In the genomic region with DNA sequence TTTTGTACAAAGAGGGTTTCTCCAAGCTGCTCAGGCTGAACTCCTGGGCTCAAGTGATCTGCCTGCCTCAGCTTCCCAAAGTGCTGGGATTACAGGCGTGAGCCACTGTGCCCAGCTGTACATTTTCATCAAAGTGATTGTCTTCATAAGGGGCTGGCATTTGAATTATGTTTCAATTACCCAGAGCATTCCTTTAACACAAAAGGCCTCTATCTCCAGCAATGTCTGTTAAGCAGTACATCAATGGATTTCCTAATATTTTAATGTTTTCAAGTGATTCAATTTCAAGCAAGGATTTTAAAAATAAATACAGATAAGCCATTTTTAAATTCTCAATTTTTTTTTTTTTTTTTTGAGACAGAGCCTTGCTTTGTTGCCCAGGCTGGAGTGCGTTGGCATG, we compare ENCODE assay signal across 31 cellular contexts. TPM values are rescaled to one million over a fixed set of nuclear protein-coding genes. Genes with fewer than 3 reads are reported as not detected.
DNase-seq lines count a peak whose midpoint lies in the region; FAIRE-seq and TF ChIP-seq lines count a peak whose summit lies in the region.
"Had no signal": no experiment of that assay in that cellular context is flagged by ENCODE, and none has a peak within 500 bp of the region (broad histone marks: within the 10 kb centered on the region; RNA-seq: fewer than 3 reads in every experiment).

No MANE protein-coding gene starts in this region.

- peaks cover 4% of the 10 kb centered on the region for H3K9me3 Mint-ChIP-seq in activated T-cell treated with anti-CD3 and anti-CD28 coated beads, Interleukin-2, amount 50 U/mL, for 24 hours
- peaks cover 8% of the 10 kb centered on the region for H3K9me3 Mint-ChIP-seq in activated T-helper 2 cell treated with anti-CD3 and anti-CD28 coated beads, Interferon-gamma antibody, Interleukin-2, Interleukin-4, amounts not matched to agents 10 μg/mL and 5 μg/mL and 100 μg/mL, durations not matched to agents 14 hours and 24 hours and 36 hours
- H3K9me3 Mint-ChIP-seq in nephron progenitor cell: peaks cover 4% of the 10 kb centered on the region
- H3K9me3 Mint-ChIP-seq: activated naive CD8-positive, alpha-beta T cell treated with anti-CD3 and anti-CD28 coated beads, Interleukin-2, amount 10 ng/mL, durations not matched to agents 7 days and 5 days; activated T-cell treated with anti-CD3 and anti-CD28 coated beads, Interleukin-2, amount 50 U/mL, for 4 hours; CD8-positive, alpha-beta T cell had no signal

- no peaks in the 10 kb centered on the region for H3K27me3 Mint-ChIP-seq in activated T-cell treated with anti-CD3 and anti-CD28 coated beads, Interleukin-2, amount 50 U/mL, for 24 hours
- no peaks in the 10 kb centered on the region for H3K27me3 Mint-ChIP-seq in activated T-helper 2 cell treated with anti-CD3 and anti-CD28 coated beads, Interferon-gamma antibody, Interleukin-2, Interleukin-4, amounts not matched to agents 10 μg/mL and 5 μg/mL and 100 μg/mL, durations not matched to agents 14 hours and 24 hours and 36 hours (ENCODE audit: low read depth)
- H3K27me3 Mint-ChIP-seq in nephron progenitor cell (ENCODE audit: low read depth, poor library complexity): no peaks in the 10 kb centered on the region
- H3K27me3 Mint-ChIP-seq: activated naive CD8-positive, alpha-beta T cell treated with anti-CD3 and anti-CD28 coated beads, Interleukin-2, amount 10 ng/mL, durations not matched to agents 7 days and 5 days; naive thymus-derived CD4-positive, alpha-beta T cell had no signal

- no peaks in the 10 kb centered on the region for H3K27me3 ChIP-seq in HAP-1 (ENCODE audit: low read depth)
- H3K27me3 ChIP-seq: heart right ventricle, transverse colon had no signal

- peaks cover 5% of the 10 kb centered on the region for H3K36me3 ChIP-seq in HAP-1 (replicated peaks)

- no peaks in the 10 kb centered on the region for H3K9me3 ChIP-seq in HAP-1
- H3K9me3 ChIP-seq: heart right ventricle, transverse colon had no signal

- FAIRE-seq in frontal cortex (lab: Jason Lieb, UNC): no peak
- FAIRE-seq: A204.1, GM12892, kidney had no signal

- peaks cover 68% of the 10 kb centered on the region for H3K36me3 Mint-ChIP-seq in activated T-cell treated with anti-CD3 and anti-CD28 coated beads, Interleukin-2, amount 50 U/mL, for 24 hours (ENCODE audit: low read depth)
- peaks cover 64% of the 10 kb centered on the region for H3K36me3 Mint-ChIP-seq in activated T-helper 2 cell treated with anti-CD3 and anti-CD28 coated beads, Interferon-gamma antibody, Interleukin-2, Interleukin-4, amounts not matched to agents 10 μg/mL and 5 μg/mL and 100 μg/mL, durations not matched to agents 14 hours and 24 hours and 36 hours (ENCODE audit: low read depth)
- H3K36me3 Mint-ChIP-seq in nephron progenitor cell (ENCODE audit: low read depth): peaks cover 53% of the 10 kb centered on the region

- H3K4me1 Mint-ChIP-seq in activated T-cell treated with anti-CD3 and anti-CD28 coated beads, Interleukin-2, amount 50 U/mL, for 24 hours (ENCODE audit: low read depth): peaks cover 16% of the 10 kb centered on the region
- H3K4me1 Mint-ChIP-seq in activated T-helper 2 cell treated with anti-CD3 and anti-CD28 coated beads, Interferon-gamma antibody, Interleukin-2, Interleukin-4, amounts not matched to agents 10 μg/mL and 5 μg/mL and 100 μg/mL, durations not matched to agents 14 hours and 24 hours and 36 hours (ENCODE audit: low read depth): peaks cover 10% of the 10 kb centered on the region
- H3K4me1 Mint-ChIP-seq in nephron progenitor cell: no peaks in the 10 kb centered on the region

- H3K4me1 ChIP-seq in HAP-1: peaks cover 3% of the 10 kb centered on the region
- H3K4me1 ChIP-seq: transverse colon had no signal

- H3K4me3 Mint-ChIP-seq in activated T-cell treated with anti-CD3 and anti-CD28 coated beads, Interleukin-2, amount 50 U/mL, for 24 hours: no peak overlapping the region
- H3K4me3 Mint-ChIP-seq in activated T-helper 2 cell treated with anti-CD3 and anti-CD28 coated beads, Interferon-gamma antibody, Interleukin-2, Interleukin-4, amounts not matched to agents 10 μg/mL and 5 μg/mL and 100 μg/mL, durations not matched to agents 14 hours and 24 hours and 36 hours (ENCODE audit: low read depth): no peak overlapping the region
- H3K4me3 Mint-ChIP-seq in nephron progenitor cell: no peak overlapping the region
- H3K4me3 Mint-ChIP-seq: activated naive CD8-positive, alpha-beta T cell treated with anti-CD3 and anti-CD28 coated beads, Interleukin-2, amount 10 ng/mL, durations not matched to agents 7 days and 5 days; activated T-cell treated with anti-CD3 and anti-CD28 coated beads, Interleukin-2, amount 50 U/mL, for 4 hours; CD8-positive, alpha-beta T cell; naive thymus-derived CD4-positive, alpha-beta T cell had no signal

- H3K4me3 ChIP-seq in HAP-1: no peak overlapping the region
- H3K4me3 ChIP-seq: coronary artery, heart right ventricle, PC-9, transverse colon had no signal

- TF ChIP-seq CTCF in nephron progenitor cell (IDR thresholded peaks at IDR 0.05): no peak

- in situ Hi-C loops in HAP-1 (cut with MboI; ENCODE audit: low sequenced_read_pairs): no loop called here

- intact Hi-C loops in activated T-helper 2 cell treated with anti-CD3 and anti-CD28 coated beads, Interferon-gamma antibody, Interleukin-2, Interleukin-4, amounts not matched to agents 10 μg/mL and 5 μg/mL and 100 μg/mL, durations not matched to agents 14 hours and 24 hours and 36 hours (cut with micrococcal nuclease): no loop called here

- H3K27ac Mint-ChIP-seq in activated T-cell treated with anti-CD3 and anti-CD28 coated beads, Interleukin-2, amount 50 U/mL, for 24 hours: peak overlapping the region; percentile 37
- peak overlapping the region; percentile 38 for H3K27ac Mint-ChIP-seq in activated T-helper 2 cell treated with anti-CD3 and anti-CD28 coated beads, Interferon-gamma antibody, Interleukin-2, Interleukin-4, amounts not matched to agents 10 μg/mL and 5 μg/mL and 100 μg/mL, durations not matched to agents 14 hours and 24 hours and 36 hours
- peak overlapping the region; percentile 88 for H3K27ac Mint-ChIP-seq in nephron progenitor cell
- H3K27ac Mint-ChIP-seq: activated naive CD8-positive, alpha-beta T cell treated with anti-CD3 and anti-CD28 coated beads, Interleukin-2, amount 10 ng/mL, durations not matched to agents 7 days and 5 days; CD8-positive, alpha-beta T cell; naive thymus-derived CD4-positive, alpha-beta T cell had no signal

- DNase-seq in activated T-cell treated with anti-CD3 and anti-CD28 coated beads, Interleukin-2, amount 50 U/mL, for 24 hours: no peak
- no peak for DNase-seq in activated T-cell treated with anti-CD3 and anti-CD28 coated beads, Interleukin-2, amount 50 U/mL, for 1 hour
- DNase-seq in activated T-helper 2 cell treated with anti-CD3 and anti-CD28 coated beads, Interferon-gamma antibody, Interleukin-2, Interleukin-4, amounts not matched to agents 10 μg/mL and 5 μg/mL and 100 μg/mL, durations not matched to agents 14 hours and 24 hours and 36 hours (ENCODE audit: low spot score): no peak
- DNase-seq in nephron progenitor cell (no peak), HAP-1 (ENCODE audit: low spot score in 2 of 2) (no peak), midbrain (lab: John Stamatoyannopoulos, UW) (no peak), germinal center (ENCODE audit: low spot score) (no peak), frontal cortex (ENCODE audit: low spot score in 2 of 2) (no peak)
- DNase-seq: activated CD8-positive, alpha-beta memory T cell treated with anti-CD3 and anti-CD28 coated beads for 24 hours; activated gamma-delta T cell treated with Interleukin-2 at 50 U/mL for 16 hours; activated naive CD8-positive, alpha-beta T cell treated with anti-CD3 and anti-CD28 coated beads, Interleukin-2, amount 10 ng/mL, durations not matched to agents 7 days and 5 days; activated T-cell treated with anti-CD3 and anti-CD28 coated beads, Interleukin-2, amount 50 U/mL, for 4 hours; aorta; CD8-positive, alpha-beta T cell; effector memory CD4-positive, alpha-beta T cell; heart right ventricle; Kasumi-1; kidney; naive thymus-derived CD4-positive, alpha-beta T cell; NCI-H1436; NCI-H2081; NCI-H2227 treated with DMSO at 0.1 percent for 48 hours; NCI-H69; PC-9; Right ventricle myocardium superior; stimulated activated CD4-positive, alpha-beta T cell treated with anti-CD3 and anti-CD28 coated beads, Interleukin-15, amount 100 ng/mL, for 24 hours; stimulated activated CD4-positive, alpha-beta T cell treated with anti-CD3 and anti-CD28 coated beads, Interleukin-4, amount 100 ng/mL, for 4 hours; transverse colon had no signal

RNA-seq across cellular contexts. Expression of a gene that starts 50.9 kb away (rescaled TPM):
- 12.7 and 13.9 TPM in 2 replicates for total RNA-seq in activated T-helper 2 cell treated with anti-CD3 and anti-CD28 coated beads, Interferon-gamma antibody, Interleukin-2, Interleukin-4, amounts not matched to agents 10 μg/mL and 5 μg/mL and 100 μg/mL, durations not matched to agents 14 hours and 24 hours and 36 hours
- 2.0 TPM for total RNA-seq in frontal cortex

RNA-seq across cellular contexts. Expression of a gene that starts 56.9 kb away (rescaled TPM):
- 22.2 and 23.3 TPM in 2 replicates for total RNA-seq in activated T-helper 2 cell treated with anti-CD3 and anti-CD28 coated beads, Interferon-gamma antibody, Interleukin-2, Interleukin-4, amounts not matched to agents 10 μg/mL and 5 μg/mL and 100 μg/mL, durations not matched to agents 14 hours and 24 hours and 36 hours
- total RNA-seq in frontal cortex: 50.5 TPM

Comparison
In these comparisons a context has a peak if more than half of its experiments do, and no peak if none do; other contexts are left out.
1. H3K27ac Mint-ChIP-seq: peak in every context shown above with its lines; median percentile 88 in nephron progenitor cell; 38 in activated T-helper 2 cell treated with anti-CD3 and anti-CD28 coated beads, Interferon-gamma antibody, Interleukin-2, Interleukin-4, amounts not matched to agents 10 μg/mL and 5 μg/mL and 100 μg/mL, durations not matched to agents 14 hours and 24 hours and 36 hours; 37 in activated T-cell treated with anti-CD3 and anti-CD28 coated beads, Interleukin-2, amount 50 U/mL, for 24 hours.